In genomic region chr3:72145506-72146380, GRCh38 we compare ENCODE assay signal across 1 cellular context.
TF ChIP-seq lines count a peak whose summit lies in the region.

No MANE protein-coding gene starts in this region.

TF ChIP-seq in K562, 482 proteins besides CTCF, POLR2A, EP300 and RAD21 (continued from another document):
- TF ChIP-seq RREB1 (CRISPR knock-in tag; IDR thresholded peaks at IDR 0.05), result peak; percentile 90
- no peak for TF ChIP-seq NCOA6 (IDR thresholded peaks at IDR 0.05)
- TF ChIP-seq ZNF695 (CRISPR knock-in tag; IDR thresholded peaks at IDR 0.05), result no peak
- TF ChIP-seq CTBP1 (IDR thresholded peaks at IDR 0.05; ENCODE audit: borderline replicate concordance), result 0 out of 2 replicates have a peak, but pooled peaks have one; percentile 16
- TF ChIP-seq ZNF445 (CRISPR knock-in tag; IDR thresholded peaks at IDR 0.05; ENCODE audit: low read depth), result no peak
- no peak for TF ChIP-seq SRSF1 (IDR thresholded peaks at IDR 0.05; ENCODE audit: low read depth, low read length)
- TF ChIP-seq TEAD1 (CRISPR knock-in tag; IDR thresholded peaks at IDR 0.05), result 0 out of 4 replicates have a peak, but pooled peaks of 1 of the 2 experiments have one; percentile 35
- no peak for TF ChIP-seq PURB (CRISPR knock-in tag; IDR thresholded peaks at IDR 0.05; ENCODE audit: low read depth)
- no peak for TF ChIP-seq SREBF1 (IDR thresholded peaks at IDR 0.05; ENCODE audit: borderline replicate concordance, low read depth, low read length)
- no peak for TF ChIP-seq BCOR (IDR thresholded peaks at IDR 0.05)
- TF ChIP-seq MTA2 (IDR thresholded peaks at IDR 0.05; ENCODE audit: low read depth), result no peak
- TF ChIP-seq CSDE1 (IDR thresholded peaks at IDR 0.05), result peak in 1 of 2 experiments; percentile 60; a peak in 1 of 4 replicates
- no peak for TF ChIP-seq SIN3A (IDR thresholded peaks at IDR 0.05; ENCODE audit: borderline replicate concordance in 2 of 2, control insufficient read depth in 1 of 2, low read depth in 2 of 2, low read length in 2 of 2)
- peak; percentile 97 for TF ChIP-seq RFX1 (IDR thresholded peaks at IDR 0.05)
- TF ChIP-seq BMI1 (IDR thresholded peaks at IDR 0.05; ENCODE audit: low read length), result peak; percentile 28; the same call in 1 of the 2 replicates
- TF ChIP-seq SAP30 (IDR thresholded peaks at IDR 0.05; ENCODE audit: borderline replicate concordance, insufficient read depth, low read depth, low read length, poor library complexity, severe bottlenecking), result no peak
- no peak for TF ChIP-seq CUX1 (CRISPR knock-in tag; IDR thresholded peaks at IDR 0.05)
- TF ChIP-seq ZNF668 (CRISPR knock-in tag; IDR thresholded peaks at IDR 0.05), result no peak
- no peak for TF ChIP-seq USF2 (CRISPR knock-in tag; IDR thresholded peaks at IDR 0.05)
